ENCODE assay signal across 9 cellular contexts in the genomic region with DNA sequence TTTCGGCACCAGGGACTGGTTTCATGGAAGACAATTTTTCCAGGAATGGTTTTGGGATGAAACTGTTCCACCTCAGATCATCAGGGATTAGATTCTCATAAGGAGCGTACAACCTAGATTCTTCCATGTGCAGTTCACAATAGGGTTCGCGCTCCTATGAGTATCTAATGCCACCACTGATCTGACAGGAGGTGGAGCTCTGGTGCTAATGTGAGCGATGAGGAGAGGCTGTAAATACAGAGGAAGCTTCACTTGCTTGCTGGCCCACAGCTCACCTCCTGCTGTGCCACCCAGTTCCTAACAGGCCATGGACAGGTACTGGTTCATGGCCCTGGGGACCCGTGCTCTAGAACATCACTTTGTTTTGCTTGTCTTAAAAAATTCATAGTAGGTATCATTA. TPM values are rescaled to one million over a fixed set of nuclear protein-coding genes. Genes with fewer than 3 reads are reported as not detected.
DNase-seq lines count a peak whose midpoint lies in the region; ATAC-seq, FAIRE-seq and TF ChIP-seq lines count a peak whose summit lies in the region.
"Had no signal": no experiment of that assay in that cellular context is flagged by ENCODE, and none has a peak within 500 bp of the region (broad histone marks: within the 10 kb centered on the region; RNA-seq: fewer than 3 reads in every experiment).

No MANE protein-coding gene starts in this region.

- no peak overlapping the region for H3K4me3 ChIP-seq in heart left ventricle
- no peak overlapping the region for H3K4me3 ChIP-seq in subcutaneous abdominal adipose tissue (ENCODE audit: low read depth in 1 of 5, low read length in 5 of 5)

- in situ Hi-C loops in ACHN (cut with HindIII; ENCODE audit: low pct_ligation_motif_present, low pct_unique_long_range_greater_than_20kb, low sequenced_read_pairs), result no loop called here

- peak overlapping the region in 2 of 12 donors; percentile 48 to 84 for H3K27ac ChIP-seq in heart left ventricle
- H3K27ac ChIP-seq in subcutaneous abdominal adipose tissue (ENCODE audit: low read depth, low read length), result peak overlapping the region; percentile 17

- intact Hi-C loops in activated CD8-positive, alpha-beta T cell treated with anti-CD3 and anti-CD28 coated beads for 36 hours (cut with micrococcal nuclease), result loop anchor here (1.0 to 10.0 kb wide), 3 partner anchors 112 to 323 kb away; no protein-coding TSS in a partner anchor
- intact Hi-C loops in heart left ventricle (cut with DNase I), result loop anchor here in 3 of 10 donors (5.0 to 10.0 kb wide), 2 partner anchors 239 to 242 kb away; no protein-coding TSS in a partner anchor

- no peaks in the 10 kb centered on the region for H3K36me3 Mint-ChIP-seq in activated CD8-positive, alpha-beta T cell treated with anti-CD3 and anti-CD28 coated beads for 36 hours (ENCODE audit: low read depth)

- POLR2A ChIA-PET in activated CD8-positive, alpha-beta T cell treated with anti-CD3 and anti-CD28 coated beads for 36 hours (lab: Charles Lee), result interaction anchor here (1.1 kb wide), 1 partner anchor 11 kb away, joined by 3 read pairs; no protein-coding TSS in a partner anchor

- H3K9me3 ChIP-seq in heart left ventricle, result no peaks in the 10 kb centered on the region
- no peaks in the 10 kb centered on the region for H3K9me3 ChIP-seq in subcutaneous abdominal adipose tissue (ENCODE audit: control insufficient read depth in 5 of 5, low read length in 5 of 5)

- H3K4me1 ChIP-seq in heart left ventricle (peaks cover 0 to 35% (median 2%) of the 10 kb centered on the region in 12 donors), subcutaneous abdominal adipose tissue (ENCODE audit: control insufficient read depth in 5 of 5, insufficient read depth in 5 of 5, low read length in 5 of 5) (peaks cover 2 to 37% (median 17%) of the 10 kb centered on the region in 5 donors)

- no peaks in the 10 kb centered on the region for H3K9me3 Mint-ChIP-seq in activated CD8-positive, alpha-beta T cell treated with anti-CD3 and anti-CD28 coated beads for 36 hours

- no peaks in the 10 kb centered on the region for H3K27me3 ChIP-seq in heart left ventricle
- no peaks in the 10 kb centered on the region for H3K27me3 ChIP-seq in subcutaneous abdominal adipose tissue (ENCODE audit: control insufficient read depth in 5 of 5, insufficient read depth in 4 of 5, low read length in 5 of 5)

- no peak overlapping the region for H3K4me3 Mint-ChIP-seq in activated CD8-positive, alpha-beta T cell treated with anti-CD3 and anti-CD28 coated beads for 36 hours

- no peak for TF ChIP-seq POLR2A in heart left ventricle (IDR thresholded peaks at IDR 0.05)

- CTCF ChIA-PET in activated CD8-positive, alpha-beta T cell treated with anti-CD3 and anti-CD28 coated beads for 36 hours (lab: Charles Lee), result interaction anchor here (0.7 to 5.0 kb wide), 32 partner anchors 10 to 551 kb away, joined by 3 to 65 read pairs (median 4); a partner anchor contains a TSS

- DNase-seq in ACHN (peak; percentile 20), GM18507 (ENCODE audit: extremely low spot score, insufficient read length, low read depth) (no peak), NCI-H1092 (lab: John Stamatoyannopoulos, UW) (peak; percentile 18), heart left ventricle (peak in 1 of 5 donors; percentile 52)
- DNase-seq in activated CD8-positive, alpha-beta T cell treated with anti-CD3 and anti-CD28 coated beads for 36 hours, result peak; percentile 72

- no peak overlapping the region for H3K27ac Mint-ChIP-seq in activated CD8-positive, alpha-beta T cell treated with anti-CD3 and anti-CD28 coated beads for 36 hours

- H3K4me1 Mint-ChIP-seq in activated CD8-positive, alpha-beta T cell treated with anti-CD3 and anti-CD28 coated beads for 36 hours (ENCODE audit: low read depth), result peaks cover 28% of the 10 kb centered on the region

- H3K9ac ChIP-seq in subcutaneous abdominal adipose tissue (ENCODE audit: low read length in 5 of 5), result no peak overlapping the region

- WGBS in heart left ventricle, 4 donors, result 62 to 72% (median 66%) methylated on average over 5 to 6 of the region's 6 CpGs

- H3K27me3 Mint-ChIP-seq in activated CD8-positive, alpha-beta T cell treated with anti-CD3 and anti-CD28 coated beads for 36 hours, result no peaks in the 10 kb centered on the region

- ATAC-seq in activated CD8-positive, alpha-beta T cell treated with anti-CD3 and anti-CD28 coated beads for 36 hours, result peak; percentile 93
- ATAC-seq in heart left ventricle (peak in 3 of 4 donors; percentile 51 to 59 (median 53)), HG02763 (IDR thresholded peaks at IDR 0.05; ENCODE audit: unreplicated experiment) (no peak), HG03135 (IDR thresholded peaks at IDR 0.05; ENCODE audit: unreplicated experiment) (no peak)

- FAIRE-seq in GM18507 (lab: Jason Lieb, UNC), result peak; percentile 88
- FAIRE-seq: colon had no signal

- H3K36me3 ChIP-seq in heart left ventricle (no peaks in the 10 kb centered on the region), subcutaneous abdominal adipose tissue (ENCODE audit: control insufficient read depth in 5 of 5, insufficient read depth in 5 of 5, low read length in 5 of 5) (peaks cover 0 to 4% (median 0%) of the 10 kb centered on the region in 5 donors)

- peak; percentile 58 for TF ChIP-seq CTCF in activated CD8-positive, alpha-beta T cell treated with anti-CD3 and anti-CD28 coated beads for 36 hours (IDR thresholded peaks at IDR 0.05)
- peak in 5 of 12 donors; percentile 10 to 21 (median 12) for TF ChIP-seq CTCF in heart left ventricle (IDR thresholded peaks at IDR 0.05)

RNA-seq across cellular contexts. Expression of a gene that starts 41.8 kb away (rescaled TPM):
- 10 to 100 TPM; 31.1 to 34.2 TPM for total RNA-seq in activated CD8-positive, alpha-beta T cell treated with anti-CD3 and anti-CD28 coated beads for 36 hours
- 10 to 100 TPM in 1 of 9 donors, 1 to 10 TPM in 8; 2.3 to 16.8 (median 3.0) TPM for total RNA-seq in heart left ventricle
- polyA plus RNA-seq in heart left ventricle, result 1 to 10 TPM; 1.0 to 1.1 TPM

Comparison
In these comparisons a context has a peak if more than half of its experiments do, and no peak if none do; other contexts are left out.
1. ATAC-seq: peak in activated CD8-positive, alpha-beta T cell treated with anti-CD3 and anti-CD28 coated beads for 36 hours (single experiment) and heart left ventricle (3 of 4); none in HG02763 (single experiment) and HG03135 (single experiment).